Comparison of ENCODE assay signal across 10 cellular contexts in the genomic region with DNA sequence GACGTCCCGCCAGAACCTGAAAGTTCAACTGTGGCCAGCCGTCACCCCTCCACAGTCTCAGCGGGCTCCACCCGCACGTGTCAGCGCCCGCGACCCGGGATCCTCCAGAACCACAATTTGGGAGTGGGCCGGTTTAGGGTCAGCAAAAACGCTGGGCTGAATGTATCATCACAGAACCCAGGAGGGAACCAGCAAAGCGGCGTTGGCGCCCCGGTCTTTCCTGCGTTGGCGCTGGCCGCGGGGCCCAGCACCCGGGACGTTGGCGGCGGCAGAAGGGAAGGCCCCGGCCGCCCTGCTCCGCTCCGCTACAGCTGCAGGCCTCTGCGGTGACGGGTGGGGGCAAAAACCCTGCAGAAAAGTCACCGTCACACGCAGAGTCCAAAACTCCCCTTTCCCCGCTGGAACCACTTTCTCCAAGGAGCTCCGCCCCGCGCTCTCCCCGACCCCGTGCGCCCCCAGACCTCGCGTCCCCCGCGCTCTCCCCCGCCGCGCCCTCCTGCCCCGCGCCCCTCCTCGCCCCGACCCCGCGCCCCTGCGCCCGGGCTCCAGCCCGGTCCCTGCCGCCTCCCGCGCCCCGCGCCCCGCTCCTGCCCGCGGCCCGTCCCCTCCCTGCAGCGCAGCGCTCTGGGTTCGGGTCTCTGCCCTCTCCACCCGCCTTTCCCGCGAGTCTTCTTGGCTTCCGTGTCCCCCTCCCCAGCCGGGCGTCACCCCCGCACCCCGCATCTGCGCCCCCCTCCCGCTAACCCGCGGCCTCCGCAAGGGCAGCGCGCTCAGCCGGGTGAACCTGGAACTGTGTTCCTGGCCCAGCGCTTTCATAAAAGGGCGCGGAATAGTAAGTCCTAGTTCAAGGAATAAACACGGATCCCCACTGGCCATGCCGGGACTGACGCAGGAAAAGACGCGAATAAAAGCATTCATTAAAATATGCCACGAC. TPM values are rescaled to one million over a fixed set of nuclear protein-coding genes. Genes with fewer than 3 reads are reported as not detected.
DNase-seq lines count a peak whose midpoint lies in the region; ATAC-seq and TF ChIP-seq lines count a peak whose summit lies in the region.
"Had no signal": no experiment of that assay in that cellular context is flagged by ENCODE, and none has a peak within 500 bp of the region (broad histone marks: within the 10 kb centered on the region; RNA-seq: fewer than 3 reads in every experiment).

No MANE protein-coding gene starts in this region.

- no peak for TF ChIP-seq POLR2A in GM18505 (IDR thresholded peaks at IDR 0.05; ENCODE audit: borderline replicate concordance, extremely low read depth, insufficient read depth, insufficient read length)

- ATAC-seq in left lobe of liver (peak; percentile 73), GM18505 (IDR thresholded peaks at IDR 0.05; ENCODE audit: unreplicated experiment) (no peak), GM19351 (IDR thresholded peaks at IDR 0.05; ENCODE audit: unreplicated experiment) (no peak)
- peak; percentile 80 to 84 for ATAC-seq in stimulated activated naive B cell treated with anti-CD40 and anti-IgM and Interleukin-4, amounts not matched to agents 10 μg/mL and 1 μg/mL and 100 μg/mL, for 72 hours (replicated peaks)

- peaks cover 10% of the 10 kb centered on the region for H3K9me3 Mint-ChIP-seq in T-helper 1 cell treated with Interleukin-12 subunit alpha and Interleukin-12 subunit beta and Interleukin-4 antibody, amounts not matched to agents 30 μg/mL and 1 μg/mL, for 36 hours
- H3K9me3 Mint-ChIP-seq in brain (peaks cover 6 to 12% (median 6%) of the 10 kb centered on the region in 5 experiments), immature natural killer cell (no peaks in the 10 kb centered on the region)
- peaks cover 6 to 7% of the 10 kb centered on the region in 2 donors for H3K9me3 Mint-ChIP-seq in stimulated activated naive B cell treated with anti-CD40 and anti-IgM and Interleukin-4, amounts not matched to agents 10 μg/mL and 1 μg/mL and 100 μg/mL, for 72 hours

- peak overlapping the region; percentile 51 for H3K4me3 Mint-ChIP-seq in T-helper 1 cell treated with Interleukin-12 subunit alpha and Interleukin-12 subunit beta and Interleukin-4 antibody, amounts not matched to agents 30 μg/mL and 1 μg/mL, for 36 hours
- H3K4me3 Mint-ChIP-seq in brain (peak overlapping the region; percentile 11 to 74 (median 62)), immature natural killer cell (peak overlapping the region in 1 of 5 donors; percentile 7)
- H3K4me3 Mint-ChIP-seq in stimulated activated naive B cell treated with anti-CD40 and anti-IgM and Interleukin-4, amounts not matched to agents 10 μg/mL and 1 μg/mL and 100 μg/mL, for 72 hours, result peak overlapping the region; percentile 70 to 83

- TF ChIP-seq CTCF in brain (conservative IDR thresholded peaks at IDR 0.05), result no peak

- H3K27ac Mint-ChIP-seq in T-helper 1 cell treated with Interleukin-12 subunit alpha and Interleukin-12 subunit beta and Interleukin-4 antibody, amounts not matched to agents 30 μg/mL and 1 μg/mL, for 36 hours, result no peak overlapping the region
- no peak overlapping the region for H3K27ac Mint-ChIP-seq in brain
- H3K27ac Mint-ChIP-seq in stimulated activated naive B cell treated with anti-CD40 and anti-IgM and Interleukin-4, amounts not matched to agents 10 μg/mL and 1 μg/mL and 100 μg/mL, for 72 hours, result no peak overlapping the region
- no peak overlapping the region for H3K27ac Mint-ChIP-seq in immature natural killer cell

- H3K4me1 Mint-ChIP-seq in T-helper 1 cell treated with Interleukin-12 subunit alpha and Interleukin-12 subunit beta and Interleukin-4 antibody, amounts not matched to agents 30 μg/mL and 1 μg/mL, for 36 hours (ENCODE audit: low read depth), result peaks cover 42% of the 10 kb centered on the region
- H3K4me1 Mint-ChIP-seq in brain (peaks cover 6% of the 10 kb centered on the region), immature natural killer cell (peaks cover 12 to 16% of the 10 kb centered on the region in 2 donors)
- H3K4me1 Mint-ChIP-seq in stimulated activated naive B cell treated with anti-CD40 and anti-IgM and Interleukin-4, amounts not matched to agents 10 μg/mL and 1 μg/mL and 100 μg/mL, for 72 hours, result peaks cover 7 to 20% of the 10 kb centered on the region in 2 donors

- peaks cover 75% of the 10 kb centered on the region for H3K27me3 Mint-ChIP-seq in T-helper 1 cell treated with Interleukin-12 subunit alpha and Interleukin-12 subunit beta and Interleukin-4 antibody, amounts not matched to agents 30 μg/mL and 1 μg/mL, for 36 hours (ENCODE audit: low read depth)
- H3K27me3 Mint-ChIP-seq in brain (peaks cover 55% of the 10 kb centered on the region), immature natural killer cell (ENCODE audit: low read depth in 3 of 3) (peaks cover 8 to 23% (median 9%) of the 10 kb centered on the region in 3 donors)
- H3K27me3 Mint-ChIP-seq in stimulated activated naive B cell treated with anti-CD40 and anti-IgM and Interleukin-4, amounts not matched to agents 10 μg/mL and 1 μg/mL and 100 μg/mL, for 72 hours, result peaks cover 63 to 82% of the 10 kb centered on the region in 2 donors

- no peak for DNase-seq in T-helper 1 cell
- peak; percentile 78 for DNase-seq in left lobe of liver (ENCODE audit: low spot score)
- DNase-seq in stimulated activated naive B cell treated with anti-CD40 and anti-IgM and Interleukin-4, amounts not matched to agents 10 μg/mL and 1 μg/mL and 100 μg/mL, for 72 hours, result peak; percentile 12
- DNase-seq in immature natural killer cell, result no peak
- DNase-seq: 8988T, NCI-H1105 treated with DMSO at 0.1 percent for 48 hours had no signal

- H3K36me3 Mint-ChIP-seq in T-helper 1 cell treated with Interleukin-12 subunit alpha and Interleukin-12 subunit beta and Interleukin-4 antibody, amounts not matched to agents 30 μg/mL and 1 μg/mL, for 36 hours (ENCODE audit: low read depth), result peaks cover 28% of the 10 kb centered on the region
- H3K36me3 Mint-ChIP-seq in brain, result peaks cover 5% of the 10 kb centered on the region
- peaks cover 5 to 6% of the 10 kb centered on the region in 2 donors for H3K36me3 Mint-ChIP-seq in stimulated activated naive B cell treated with anti-CD40 and anti-IgM and Interleukin-4, amounts not matched to agents 10 μg/mL and 1 μg/mL and 100 μg/mL, for 72 hours
- no peaks in the 10 kb centered on the region for H3K36me3 Mint-ChIP-seq in immature natural killer cell

RNA-seq across cellular contexts. Expression of gene RNF32, which starts 24.0 kb away (rescaled TPM):
- polyA plus RNA-seq in brain (ENCODE audit: insufficient read depth, low read depth, low replicate concordance) (0.92 TPM), immature natural killer cell (1 to 10 TPM in 1 of 3 donors, under 1 TPM in 2; 0.32 to 4.7 (median 0.57) TPM)
- total RNA-seq in left lobe of liver, result 1.0 TPM

Comparison
In these comparisons a context has a peak if more than half of its experiments do, and no peak if none do; other contexts are left out.
1. DNase-seq: peak in left lobe of liver (single experiment) and stimulated activated naive B cell treated with anti-CD40 and anti-IgM and Interleukin-4, amounts not matched to agents 10 μg/mL and 1 μg/mL and 100 μg/mL, for 72 hours (single experiment); none in T-helper 1 cell (0 of 5) and immature natural killer cell (0 of 3).
2. ATAC-seq: peak in left lobe of liver (single experiment) and stimulated activated naive B cell treated with anti-CD40 and anti-IgM and Interleukin-4, amounts not matched to agents 10 μg/mL and 1 μg/mL and 100 μg/mL, for 72 hours (2 of 2); none in GM18505 (single experiment) and GM19351 (single experiment).